8 cellular contexts compared by ENCODE assay signal in the genomic region with DNA sequence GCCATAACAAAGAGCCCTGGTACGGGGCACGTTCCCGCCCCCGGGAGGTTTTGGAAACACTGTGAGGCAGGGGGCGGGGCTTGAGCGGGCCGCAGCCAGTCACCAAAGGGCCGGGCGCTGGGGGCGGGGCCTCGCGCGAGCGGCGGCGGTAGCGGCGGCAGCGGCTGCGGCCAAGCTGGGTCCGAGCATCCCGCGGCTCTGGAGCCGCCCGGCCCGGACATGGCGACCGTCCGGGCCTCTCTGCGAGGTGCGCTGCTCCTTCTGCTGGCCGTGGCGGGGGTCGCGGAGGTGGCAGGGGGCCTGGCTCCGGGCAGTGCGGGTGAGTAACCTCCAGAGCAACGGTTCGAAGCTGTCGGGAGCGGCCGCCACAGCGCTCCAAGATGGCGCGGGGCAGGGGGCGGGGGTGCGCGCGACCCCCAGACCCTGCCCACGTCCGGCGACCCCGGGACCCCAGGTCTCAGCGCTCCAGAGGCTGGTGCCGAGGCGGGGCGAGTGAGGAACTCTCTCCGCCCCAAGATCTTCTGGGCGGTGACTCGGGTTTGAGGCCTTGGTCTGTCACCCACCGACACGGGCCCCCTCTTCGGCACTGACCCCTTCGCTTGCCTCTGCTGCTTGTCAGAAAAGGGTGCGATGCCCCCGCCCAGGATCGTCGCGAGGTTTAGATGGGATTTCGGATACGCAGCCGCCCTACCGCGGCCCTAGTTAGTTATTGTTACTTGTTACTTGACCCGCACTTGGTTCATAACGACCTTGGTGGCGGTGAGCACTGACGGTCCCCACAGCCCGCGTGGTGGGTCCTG. TPM values are rescaled to one million over a fixed set of nuclear protein-coding genes. Genes with fewer than 3 reads are reported as not detected.
A peak's percentile ranks its signal among the peaks of the same experiment; 100 is the strongest.
DNase-seq lines count a peak whose midpoint lies in the region; ATAC-seq and TF ChIP-seq lines count a peak whose summit lies in the region.

A gene with protein sequence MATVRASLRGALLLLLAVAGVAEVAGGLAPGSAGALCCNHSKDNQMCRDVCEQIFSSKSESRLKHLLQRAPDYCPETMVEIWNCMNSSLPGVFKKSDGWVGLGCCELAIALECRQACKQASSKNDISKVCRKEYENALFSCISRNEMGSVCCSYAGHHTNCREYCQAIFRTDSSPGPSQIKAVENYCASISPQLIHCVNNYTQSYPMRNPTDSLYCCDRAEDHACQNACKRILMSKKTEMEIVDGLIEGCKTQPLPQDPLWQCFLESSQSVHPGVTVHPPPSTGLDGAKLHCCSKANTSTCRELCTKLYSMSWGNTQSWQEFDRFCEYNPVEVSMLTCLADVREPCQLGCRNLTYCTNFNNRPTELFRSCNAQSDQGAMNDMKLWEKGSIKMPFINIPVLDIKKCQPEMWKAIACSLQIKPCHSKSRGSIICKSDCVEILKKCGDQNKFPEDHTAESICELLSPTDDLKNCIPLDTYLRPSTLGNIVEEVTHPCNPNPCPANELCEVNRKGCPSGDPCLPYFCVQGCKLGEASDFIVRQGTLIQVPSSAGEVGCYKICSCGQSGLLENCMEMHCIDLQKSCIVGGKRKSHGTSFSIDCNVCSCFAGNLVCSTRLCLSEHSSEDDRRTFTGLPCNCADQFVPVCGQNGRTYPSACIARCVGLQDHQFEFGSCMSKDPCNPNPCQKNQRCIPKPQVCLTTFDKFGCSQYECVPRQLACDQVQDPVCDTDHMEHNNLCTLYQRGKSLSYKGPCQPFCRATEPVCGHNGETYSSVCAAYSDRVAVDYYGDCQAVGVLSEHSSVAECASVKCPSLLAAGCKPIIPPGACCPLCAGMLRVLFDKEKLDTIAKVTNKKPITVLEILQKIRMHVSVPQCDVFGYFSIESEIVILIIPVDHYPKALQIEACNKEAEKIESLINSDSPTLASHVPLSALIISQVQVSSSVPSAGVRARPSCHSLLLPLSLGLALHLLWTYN (plus strand): TSS at position 134 of the 800 bp plus-strand sequence. CDS start 86 bp downstream, at position 220.

- DNase-seq in NCI-H446 treated with DMSO at 0.1 percent for 48 hours (lab: John Stamatoyannopoulos, UW), result peak; percentile 80
- peak; percentile 93 for DNase-seq in activated CD4-positive, alpha-beta memory T cell treated with anti-CD3 and anti-CD28 coated beads for 36 hours
- DNase-seq in right lobe of liver, result peak; percentile 87 to 90 (median 89)
- DNase-seq in stimulated activated CD4-positive, alpha-beta T cell treated with anti-CD3 and anti-CD28 coated beads, Interleukin-4, amount 100 ng/mL, for 1 hour, result peak; percentile 93

- TF ChIP-seq CTCF in right lobe of liver (IDR thresholded peaks at IDR 0.05), result no peak

- H3K27me3 ChIP-seq in ACC112 (ENCODE audit: insufficient read depth, low read length) (no peaks in the 10 kb centered on the region), duodenal mucosa (ENCODE audit: control insufficient read depth in 1 of 2, insufficient read depth in 2 of 2, low read length in 2 of 2) (peaks cover 5 to 10% of the 10 kb centered on the region in 2 donors), right lobe of liver (no peaks in the 10 kb centered on the region)

- POLR2A ChIA-PET in activated CD4-positive, alpha-beta memory T cell treated with anti-CD3 and anti-CD28 coated beads for 36 hours (lab: Charles Lee), result interaction anchor here (0.9 to 1.3 kb wide), 3 partner anchors 16 to 114 kb away, joined by 3 read pairs; no protein-coding TSS in a partner anchor

- H3K4me3 ChIP-seq in ACC112 (ENCODE audit: low read depth, low read length), result peak within 1 kb of the TSS; percentile 84
- peak within 1 kb of the TSS; percentile 75 to 80 for H3K4me3 ChIP-seq in duodenal mucosa (ENCODE audit: low read depth in 1 of 2, low read length in 2 of 2)
- peak within 1 kb of the TSS; percentile 55 to 72 (median 62) for H3K4me3 ChIP-seq in right lobe of liver

- CTCF ChIA-PET in activated CD4-positive, alpha-beta memory T cell treated with anti-CD3 and anti-CD28 coated beads for 36 hours (lab: Charles Lee), result interaction anchor here (0.6 to 5.0 kb wide), 5 partner anchors 14 to 112 kb away, joined by 3 to 26 read pairs (median 11); no protein-coding TSS in a partner anchor

- no peaks in the 10 kb centered on the region for H3K9me3 Mint-ChIP-seq in activated CD4-positive, alpha-beta memory T cell treated with anti-CD3 and anti-CD28 coated beads for 36 hours

- peaks cover 37% of the 10 kb centered on the region for H3K4me1 Mint-ChIP-seq in activated CD4-positive, alpha-beta memory T cell treated with anti-CD3 and anti-CD28 coated beads for 36 hours (ENCODE audit: low read depth)

- H3K9me3 ChIP-seq in duodenal mucosa (ENCODE audit: control insufficient read depth in 1 of 2, low read length in 2 of 2) (no peaks in the 10 kb centered on the region), right lobe of liver (no peaks in the 10 kb centered on the region)

- H3K4me1 ChIP-seq in ACC112 (ENCODE audit: control insufficient read depth, insufficient read depth, low read length, unreplicated experiment) (peaks cover 37% of the 10 kb centered on the region), duodenal mucosa (ENCODE audit: control insufficient read depth in 1 of 2, insufficient read depth in 2 of 2, low read length in 2 of 2) (peaks cover 4% of the 10 kb centered on the region in 2 donors), right lobe of liver (no peaks in the 10 kb centered on the region)

- peak within 1 kb of the TSS; percentile 63 to 70 for H3K9ac ChIP-seq in duodenal mucosa (ENCODE audit: low read depth in 1 of 2, low read length in 2 of 2)

- ATAC-seq in GM18868 (IDR thresholded peaks at IDR 0.05; ENCODE audit: unreplicated experiment) (peak; percentile 90), HG03139 (IDR thresholded peaks at IDR 0.05; ENCODE audit: unreplicated experiment) (peak; percentile 55), right lobe of liver (peak; percentile 94 to 98 (median 95))

- 0% methylated on average over 10 of the region's 80 CpGs for WGBS in right lobe of liver (ENCODE audit: insufficient coverage, low coverage, low lambda C conversion rate, missing lambda C conversion rate)

- peaks cover 49% of the 10 kb centered on the region for H3K79me2 ChIP-seq in ACC112 (ENCODE audit: control insufficient read depth, insufficient read depth, low read length, unreplicated experiment)

- H3K27ac ChIP-seq in ACC112 (ENCODE audit: low read depth, low read length) (peak within 1 kb of the TSS; percentile 43), duodenal mucosa (ENCODE audit: low read depth, low read length) (peak within 1 kb of the TSS; percentile 58), right lobe of liver (peak within 1 kb of the TSS; percentile 23 to 58 (median 48))

- H3K27ac Mint-ChIP-seq in activated CD4-positive, alpha-beta memory T cell treated with anti-CD3 and anti-CD28 coated beads for 36 hours, result peak within 1 kb of the TSS; percentile 2

- intact Hi-C loops in activated CD4-positive, alpha-beta memory T cell treated with anti-CD3 and anti-CD28 coated beads for 36 hours (cut with micrococcal nuclease), result loop anchor here (2.0 to 5.0 kb wide), 3 partner anchors 30 to 100 kb away; a partner anchor contains a TSS
- intact Hi-C loops in right lobe of liver (cut with DNase I), result no loop called here

- H3K27me3 Mint-ChIP-seq in activated CD4-positive, alpha-beta memory T cell treated with anti-CD3 and anti-CD28 coated beads for 36 hours, result no peaks in the 10 kb centered on the region

- peak within 1 kb of the TSS; percentile 65 for H2AFZ ChIP-seq in ACC112 (ENCODE audit: low read length, unreplicated experiment)

- peak; percentile 77 for TF ChIP-seq POLR2A in right lobe of liver (IDR thresholded peaks at IDR 0.05)

- peak within 1 kb of the TSS; percentile 81 for H3K4me3 Mint-ChIP-seq in activated CD4-positive, alpha-beta memory T cell treated with anti-CD3 and anti-CD28 coated beads for 36 hours

- no peaks in the 10 kb centered on the region for H3K36me3 Mint-ChIP-seq in activated CD4-positive, alpha-beta memory T cell treated with anti-CD3 and anti-CD28 coated beads for 36 hours

- H3K36me3 ChIP-seq in ACC112 (ENCODE audit: insufficient read depth, low read length) (no peaks in the 10 kb centered on the region), duodenal mucosa (ENCODE audit: control insufficient read depth in 1 of 2, insufficient read depth in 2 of 2, low read length in 2 of 2) (no peaks in the 10 kb centered on the region), right lobe of liver (no peaks in the 10 kb centered on the region)

RNA-seq across cellular contexts. Expression of the gene that starts here (rescaled TPM):
- total RNA-seq in activated CD4-positive, alpha-beta memory T cell treated with anti-CD3 and anti-CD28 coated beads for 36 hours, result 1 to 10 TPM; 6.1 to 7.2 TPM
- total RNA-seq in right lobe of liver, result 1 to 10 TPM; 2.0 to 6.2 (median 2.6) TPM

Comparison
In these comparisons a context has a peak if more than half of its experiments do, and no peak if none do; other contexts are left out.
1. Peak in every context shown above with its lines: DNase-seq, ATAC-seq, H3K4me3 ChIP-seq and H3K27ac ChIP-seq.